Comparison of ENCODE assay signal across 8 cellular contexts in genomic region chr17:29617125-29617480, GRCh38. TPM values are rescaled to one million over a fixed set of nuclear protein-coding genes. Genes with fewer than 3 reads are reported as not detected.
DNase-seq lines count a peak whose midpoint lies in the region; FAIRE-seq and TF ChIP-seq lines count a peak whose summit lies in the region.

No MANE protein-coding gene starts in this region.

- H3K14ac ChIP-seq in H9 (ENCODE audit: insufficient read depth, low read length) = no peak overlapping the region

- H3K9me3 Mint-ChIP-seq in H9 = no peaks in the 10 kb centered on the region
- no peaks in the 10 kb centered on the region for H3K9me3 Mint-ChIP-seq in chondrocyte (ENCODE audit: low read depth)

- peaks cover 11% of the 10 kb centered on the region for H3K27me3 ChIP-seq in H9 (ENCODE audit: insufficient read depth, low read length)

- H3K27ac Mint-ChIP-seq in H9 (no peak overlapping the region), chondrocyte (ENCODE audit: unreplicated experiment) (no peak overlapping the region)

- no peak overlapping the region for H2BK20ac ChIP-seq in H9 (ENCODE audit: low read depth, low read length, poor library complexity, severe bottlenecking)

- H3K27me3 Mint-ChIP-seq in H9 (ENCODE audit: low read depth) (peaks cover 81% of the 10 kb centered on the region), chondrocyte (ENCODE audit: low read depth) (peaks cover 2% of the 10 kb centered on the region)

- H3K9ac ChIP-seq in H9 (ENCODE audit: extremely low read depth, insufficient read length, low read length) = no peak overlapping the region

- no peak for DNase-seq in D721Med (ENCODE audit: insufficient read length, low spot score)
- peak; percentile 94 for DNase-seq in H9
- peak; percentile 94 for DNase-seq in NCI-H1694 (lab: John Stamatoyannopoulos, UW)
- DNase-seq in activated CD4-positive, alpha-beta T cell treated with anti-CD3 and anti-CD28 coated beads for 24 hours (ENCODE audit: low read depth in 2 of 2) = peak; percentile 91 to 93
- DNase-seq in chondrocyte (ENCODE audit: low spot score) = no peak
- DNase-seq in left kidney (ENCODE audit: low read depth, low spot score) = peak; percentile 94
- DNase-seq in stimulated activated CD4-positive, alpha-beta T cell treated with anti-CD3 and anti-CD28 coated beads, Interleukin-2, amount 100 ng/mL, for 48 hours = peak; percentile 92 to 93
- no peak for DNase-seq in amniotic stem cell (lab: John Stamatoyannopoulos, UW)

- no peak overlapping the region for H3K4ac ChIP-seq in H9 (ENCODE audit: low read depth, low read length)

- FAIRE-seq in D721Med (lab: Jason Lieb, UNC) = no peak

- peak overlapping the region; percentile 26 for H3K4me2 ChIP-seq in H9 (ENCODE audit: insufficient read depth, insufficient read length, low read length)

- no peak overlapping the region for H3K27ac ChIP-seq in H9 (ENCODE audit: insufficient read length, low read depth, low read length)

- TF ChIP-seq CTCF in D721Med (IDR thresholded peaks at IDR 0.05; ENCODE audit: insufficient read depth, missing control alignments) = peak; percentile 69
- TF ChIP-seq CTCF in H9 (conservative IDR thresholded peaks at IDR 0.05) = peak; percentile 75
- peak; percentile 73 for TF ChIP-seq CTCF in chondrocyte (IDR thresholded peaks at IDR 0.05)

- no peak overlapping the region for H2BK120ac ChIP-seq in H9 (ENCODE audit: low read depth, low read length, poor library complexity, severe bottlenecking)

- H3K23ac ChIP-seq in H9 (ENCODE audit: insufficient read length, low read depth, low read length) = no peak overlapping the region

- H3K18ac ChIP-seq in H9 (ENCODE audit: insufficient read length, low read depth, low read length) = no peak overlapping the region

- H2BK5ac ChIP-seq in H9 (ENCODE audit: insufficient read length, low read length) = no peak overlapping the region

- no peak overlapping the region for H2AK5ac ChIP-seq in H9 (ENCODE audit: insufficient read length, low read length)

- H3K79me2 ChIP-seq in H9 (ENCODE audit: insufficient read depth, low read length) = no peaks in the 10 kb centered on the region

- no peaks in the 10 kb centered on the region for H3K79me1 ChIP-seq in H9 (ENCODE audit: insufficient read depth, low read depth, low read length, poor library complexity, severe bottlenecking)

- WGBS in H9 (ENCODE audit: extremely low coverage, insufficient read length, low lambda C conversion rate) = no CpG with 5 or more reads among the region's 16 CpGs

- H3K56ac ChIP-seq in H9 (ENCODE audit: insufficient read length, low read depth, low read length) = no peak overlapping the region

- H3K4me1 ChIP-seq in H9 (ENCODE audit: insufficient read depth, low read length) = peaks cover 3% of the 10 kb centered on the region; the same call in 1 of the 2 replicates

- peaks cover 9% of the 10 kb centered on the region for H3K23me2 ChIP-seq in H9 (ENCODE audit: insufficient read length, low read depth, low read length, poor library complexity, severe bottlenecking)

- H3K4me1 Mint-ChIP-seq in H9 (peaks cover 37 to 70% of the 10 kb centered on the region in 2 experiments), chondrocyte (ENCODE audit: low read depth) (peaks cover 48% of the 10 kb centered on the region)

- no peak overlapping the region for H3T11ph ChIP-seq in H9 (ENCODE audit: low read length)

- H3K4me3 Mint-ChIP-seq in H9 = peak overlapping the region in 1 of 2 experiments; percentile 86; a peak in 3 of 5 replicates
- peak overlapping the region; percentile 36 for H3K4me3 Mint-ChIP-seq in chondrocyte (ENCODE audit: unreplicated experiment)

- no peak overlapping the region for H4K8ac ChIP-seq in H9 (replicated peaks; ENCODE audit: insufficient read length, low read depth, low read length)

- no peaks in the 10 kb centered on the region for H3K9me3 ChIP-seq in H9 (ENCODE audit: control insufficient read depth, low read depth, low read length)

- H3K36me3 Mint-ChIP-seq in H9 (ENCODE audit: insufficient read depth in 1 of 3, low read depth in 3 of 3) (peaks cover 0 to 9% (median 2%) of the 10 kb centered on the region in 3 experiments; a peak in 2 of 7 replicates), chondrocyte (ENCODE audit: low read depth) (no peaks in the 10 kb centered on the region)

- no peak overlapping the region for H2BK12ac ChIP-seq in H9 (ENCODE audit: insufficient read length, low read depth, low read length)

- H4K20me1 ChIP-seq in H9 (ENCODE audit: control insufficient read depth, insufficient read depth, insufficient read length) = no peaks in the 10 kb centered on the region

- H2BK15ac ChIP-seq in H9 (ENCODE audit: low read depth, low read length) = no peak overlapping the region

- H4K5ac ChIP-seq in H9 (ENCODE audit: insufficient read length, low read depth, low read length) = no peak overlapping the region

- H2AFZ ChIP-seq in H9 (ENCODE audit: low read length) = no peak overlapping the region

- H4K91ac ChIP-seq in H9 (ENCODE audit: insufficient read length, low read depth, low read length) = no peak overlapping the region

RNA-seq across cellular contexts. Expression of gene CORO6, which starts 5.6 kb away (rescaled TPM):
- total RNA-seq in H9 (2021) (2.3 and 2.6 TPM in 2 replicates), chondrocyte (6.7 to 7.6 TPM (median 7.2 TPM) in 3 replicates)

RNA-seq across cellular contexts. Expression of gene ANKRD13B, which starts 24.2 kb away (rescaled TPM):
- total RNA-seq in H9 (2021) = 21.6 and 24.2 TPM in 2 replicates
- total RNA-seq in chondrocyte = 21.6 to 27.1 TPM (median 24.5 TPM) in 3 replicates

RNA-seq across cellular contexts. Expression of gene GIT1, which starts 27.7 kb away (rescaled TPM):
- total RNA-seq in H9 (2021) (47.0 and 47.4 TPM in 2 replicates), chondrocyte (32.1 to 37.7 TPM (median 35.7 TPM) in 3 replicates)

RNA-seq across cellular contexts. Expression of gene TP53I13, which starts 48.6 kb away (rescaled TPM):
- total RNA-seq in H9 (2021) (27.1 and 28.1 TPM in 2 replicates), chondrocyte (44.6 to 49.8 TPM (median 48.3 TPM) in 3 replicates)

RNA-seq across cellular contexts. Expression of gene ABHD15, which starts 50.3 kb away (rescaled TPM):
- total RNA-seq in H9 (2021) (1.7 and 2.5 TPM in 2 replicates), chondrocyte (10.2 to 16.7 TPM (median 11.7 TPM) in 3 replicates)

Comparison
In these comparisons a context has a peak if more than half of its experiments do, and no peak if none do; other contexts are left out.
1. DNase-seq: peak in H9 (single experiment), NCI-H1694 (single experiment), activated CD4-positive, alpha-beta T cell treated with anti-CD3 and anti-CD28 coated beads for 24 hours (2 of 2), left kidney (single experiment) and stimulated activated CD4-positive, alpha-beta T cell treated with anti-CD3 and anti-CD28 coated beads, Interleukin-2, amount 100 ng/mL, for 48 hours (2 of 2); none in D721Med (single experiment), chondrocyte (single experiment) and amniotic stem cell (single experiment).
2. Peak in every context shown above with its lines, with median percentiles within 50 percentile points of each other: CTCF ChIP-seq.